In genomic region chr2:8277921-8278571, GRCh38 we compare ENCODE assay signal across 16 cellular contexts.
DNase-seq lines count a peak whose midpoint lies in the region; ATAC-seq lines count a peak whose summit lies in the region.
"Had no signal": no experiment of that assay in that cellular context is flagged by ENCODE, and none has a peak within 500 bp of the region (broad histone marks: within the 10 kb centered on the region; RNA-seq: fewer than 3 reads in every experiment).

No MANE protein-coding gene starts in this region.

- peaks cover 2% of the 10 kb centered on the region for H3K36me3 Mint-ChIP-seq in activated CD4-positive, alpha-beta T cell treated with anti-CD3 and anti-CD28 coated beads, Interleukin-2, amount 10 ng/mL, durations not matched to agents 7 days and 5 days (ENCODE audit: low read depth)
- peaks cover 13% of the 10 kb centered on the region for H3K36me3 Mint-ChIP-seq in effector memory CD8-positive, alpha-beta T cell (ENCODE audit: insufficient read depth)
- H3K36me3 Mint-ChIP-seq: naive B cell had no signal

- peaks cover 7% of the 10 kb centered on the region for H3K9me3 Mint-ChIP-seq in activated CD4-positive, alpha-beta T cell treated with anti-CD3 and anti-CD28 coated beads, Interleukin-2, amount 10 ng/mL, durations not matched to agents 7 days and 5 days
- no peaks in the 10 kb centered on the region for H3K9me3 Mint-ChIP-seq in effector memory CD8-positive, alpha-beta T cell

- H3K27me3 Mint-ChIP-seq in activated CD4-positive, alpha-beta T cell treated with anti-CD3 and anti-CD28 coated beads, Interleukin-2, amount 10 ng/mL, durations not matched to agents 7 days and 5 days = peaks cover 3% of the 10 kb centered on the region
- H3K27me3 Mint-ChIP-seq in effector memory CD8-positive, alpha-beta T cell = no peaks in the 10 kb centered on the region

- H3K27ac ChIP-seq in temporal lobe (ENCODE audit: low read depth, low read length) = peak overlapping the region; percentile 74

- peaks cover 16% of the 10 kb centered on the region for H3K4me1 Mint-ChIP-seq in activated CD4-positive, alpha-beta T cell treated with anti-CD3 and anti-CD28 coated beads, Interleukin-2, amount 10 ng/mL, durations not matched to agents 7 days and 5 days
- H3K4me1 Mint-ChIP-seq in effector memory CD8-positive, alpha-beta T cell (ENCODE audit: low read depth in 2 of 2) = peaks cover 23 to 36% of the 10 kb centered on the region in 2 donors
- H3K4me1 Mint-ChIP-seq: naive B cell had no signal

- peak overlapping the region; percentile 33 for H3K27ac Mint-ChIP-seq in activated CD4-positive, alpha-beta T cell treated with anti-CD3 and anti-CD28 coated beads, Interleukin-2, amount 10 ng/mL, durations not matched to agents 7 days and 5 days
- peak overlapping the region in 1 of 2 donors; percentile 92 for H3K27ac Mint-ChIP-seq in effector memory CD8-positive, alpha-beta T cell
- H3K27ac Mint-ChIP-seq: naive B cell had no signal

- no peak for DNase-seq in activated CD4-positive, alpha-beta T cell treated with anti-CD3 and anti-CD28 coated beads, Interleukin-2, amount 10 ng/mL, durations not matched to agents 7 days and 5 days
- no peak for DNase-seq in activated CD4-positive, alpha-beta T cell treated with anti-CD3 and anti-CD28 coated beads for 48 hours
- DNase-seq in effector memory CD8-positive, alpha-beta T cell = no peak
- DNase-seq in HT-29 (ENCODE audit: low spot score) (no peak), iPS-NIHi11 (ENCODE audit: low spot score) (no peak), NCI-H128 (lab: John Stamatoyannopoulos, UW; ENCODE audit: unreplicated experiment) (no peak)
- DNase-seq: activated naive CD4-positive, alpha-beta T cell treated with anti-CD3 and anti-CD28 coated beads, Interleukin-2, amount 50 U/mL, for 16 hours; DMS153; effector CD8-positive, alpha-beta T cell; naive B cell; NCI-H2171 treated with DMSO at 0.1 percent for 48 hours; stimulated activated CD4-positive, alpha-beta T cell treated with anti-CD3 and anti-CD28 coated beads, Interleukin-1b, Interleukin-23, amount 100 ng/mL, for 48 hours had no signal

- no peak overlapping the region for H3K4me3 Mint-ChIP-seq in activated CD4-positive, alpha-beta T cell treated with anti-CD3 and anti-CD28 coated beads, Interleukin-2, amount 10 ng/mL, durations not matched to agents 7 days and 5 days
- peak overlapping the region; percentile 20 to 96 for H3K4me3 Mint-ChIP-seq in effector memory CD8-positive, alpha-beta T cell
- H3K4me3 Mint-ChIP-seq: naive B cell had no signal

- CTCF ChIA-PET in activated CD4-positive, alpha-beta T cell treated with anti-CD3 and anti-CD28 coated beads, Interleukin-2, amount 10 ng/mL, durations not matched to agents 7 days and 5 days (lab: Charles Lee) = interaction anchor here (0.6 to 1.3 kb wide), 4 partner anchors 9 to 361 kb away, joined by 3 to 5 read pairs (median 4); no protein-coding TSS in a partner anchor

- POLR2A ChIA-PET in activated CD4-positive, alpha-beta T cell treated with anti-CD3 and anti-CD28 coated beads, Interleukin-2, amount 10 ng/mL, durations not matched to agents 7 days and 5 days (lab: Charles Lee) = no interaction called here

- ATAC-seq in HG03196 (IDR thresholded peaks at IDR 0.05; ENCODE audit: unreplicated experiment) = peak; percentile 58
- no peak for ATAC-seq in effector memory CD8-positive, alpha-beta T cell (replicated peaks)
- ATAC-seq: activated CD4-positive, CD25-positive, alpha-beta regulatory T cell treated with anti-CD3 and anti-CD28 coated beads, Interleukin-2, amount 50 U/mL, for 24 hours; Right ventricle myocardium inferior had no signal
